25 cellular contexts compared by ENCODE assay signal in genomic region chr17:48717367-48718161, GRCh38. TPM values are rescaled to one million over a fixed set of nuclear protein-coding genes. Genes with fewer than 3 reads are reported as not detected.
DNase-seq lines count a peak whose midpoint lies in the region; ATAC-seq lines count a peak whose summit lies in the region.
"Had no signal": no experiment of that assay in that cellular context is flagged by ENCODE, and none has a peak within 500 bp of the region (broad histone marks: within the 10 kb centered on the region; RNA-seq: fewer than 3 reads in every experiment).

No MANE protein-coding gene starts in this region.

- H3K27ac ChIP-seq in HUES6 (ENCODE audit: low read depth, low read length) = no peak overlapping the region
- H3K27ac ChIP-seq: adrenal gland, breast epithelium, heart right ventricle, parathyroid adenoma, uterus had no signal

- H3K9me3 ChIP-seq in HUES6 (ENCODE audit: control insufficient read depth, insufficient read depth, low read depth, low read length) = no peaks in the 10 kb centered on the region
- H3K9me3 ChIP-seq: adrenal gland, breast epithelium, heart right ventricle, uterus had no signal

- peaks cover 28% of the 10 kb centered on the region for H3K4me1 ChIP-seq in HUES6 (ENCODE audit: control insufficient read depth, insufficient read depth, low read length)
- H3K4me1 ChIP-seq: adrenal gland, breast epithelium, parathyroid adenoma, uterus had no signal

- H3K27me3 ChIP-seq in HUES6 (ENCODE audit: control insufficient read depth, insufficient read depth, low read length) = peaks cover 83% of the 10 kb centered on the region

- H3K4me1 Mint-ChIP-seq in activated naive CD8-positive, alpha-beta T cell (ENCODE audit: low read depth) = peaks cover 17% of the 10 kb centered on the region
- H3K4me1 Mint-ChIP-seq in activated naive CD8-positive, alpha-beta T cell treated with anti-CD3 and anti-CD28 coated beads, Interleukin-2, amount 50 U/mL, for 24 hours = peaks cover 18% of the 10 kb centered on the region
- H3K4me1 Mint-ChIP-seq in stimulated activated naive B cell treated with anti-CD40 and anti-IgM and Interleukin-4, amounts not matched to agents 10 μg/mL and 1 μg/mL and 100 μg/mL, for 72 hours = peaks cover 17 to 21% of the 10 kb centered on the region in 2 donors
- H3K4me1 Mint-ChIP-seq in T-cell = peaks cover 16 to 22% (median 20%) of the 10 kb centered on the region in 3 donors

- peaks cover 33% of the 10 kb centered on the region for H3K27me3 Mint-ChIP-seq in activated naive CD8-positive, alpha-beta T cell
- peaks cover 88% of the 10 kb centered on the region for H3K27me3 Mint-ChIP-seq in activated naive CD8-positive, alpha-beta T cell treated with anti-CD3 and anti-CD28 coated beads, Interleukin-2, amount 50 U/mL, for 24 hours
- H3K27me3 Mint-ChIP-seq in stimulated activated naive B cell treated with anti-CD40 and anti-IgM and Interleukin-4, amounts not matched to agents 10 μg/mL and 1 μg/mL and 100 μg/mL, for 72 hours = peaks cover 57 to 68% of the 10 kb centered on the region in 2 donors
- peaks cover 55 to 88% of the 10 kb centered on the region in 2 donors for H3K27me3 Mint-ChIP-seq in T-cell

- H3K4me3 ChIP-seq in HUES6 (ENCODE audit: low read depth, low read length) = peak overlapping the region; percentile 62; the same call in 1 of the 2 replicates
- H3K4me3 ChIP-seq: adrenal gland, heart right ventricle, uterus had no signal

- no peaks in the 10 kb centered on the region for H3K36me3 ChIP-seq in HUES6 (ENCODE audit: control insufficient read depth, insufficient read depth, low read length)
- H3K36me3 ChIP-seq: adrenal gland, breast epithelium, heart right ventricle, uterus had no signal

- CTCF ChIA-PET in T-cell (lab: Charles Lee) = interaction anchor here (0.5 to 1.1 kb wide), 5 partner anchors 9 to 1150 kb away, joined by 3 to 6 read pairs (median 3); no protein-coding TSS in a partner anchor

- H3K36me3 Mint-ChIP-seq in activated naive CD8-positive, alpha-beta T cell = peaks cover 2% of the 10 kb centered on the region
- H3K36me3 Mint-ChIP-seq in activated naive CD8-positive, alpha-beta T cell treated with anti-CD3 and anti-CD28 coated beads, Interleukin-2, amount 50 U/mL, for 24 hours (ENCODE audit: low read depth) = no peaks in the 10 kb centered on the region
- H3K36me3 Mint-ChIP-seq in stimulated activated naive B cell treated with anti-CD40 and anti-IgM and Interleukin-4, amounts not matched to agents 10 μg/mL and 1 μg/mL and 100 μg/mL, for 72 hours = peaks cover 0 to 8% of the 10 kb centered on the region in 2 donors
- no peaks in the 10 kb centered on the region for H3K36me3 Mint-ChIP-seq in T-cell

- no peak for DNase-seq in activated naive CD8-positive, alpha-beta T cell treated with anti-CD3 and anti-CD28 coated beads, Interleukin-2, amount 50 U/mL, for 24 hours
- DNase-seq in islet precursor cell = peak; percentile 35
- DNase-seq in stimulated activated naive B cell treated with anti-CD40 and anti-IgM and Interleukin-4, amounts not matched to agents 10 μg/mL and 1 μg/mL and 100 μg/mL, for 72 hours = no peak
- no peak for DNase-seq in activated CD4-positive, CD25-positive, alpha-beta regulatory T cell (lab: John Stamatoyannopoulos, UW)
- DNase-seq in T-cell = no peak
- DNase-seq: adrenal gland; EL; heart right ventricle; immature natural killer cell; Karpas-422; NCI-H1092; NCI-H524 treated with DMSO at 0.1 percent for 48 hours; stimulated activated CD4-positive, alpha-beta T cell treated with anti-CD3 and anti-CD28 coated beads, Interleukin-4, amount 100 ng/mL, for 24 hours; SW 1271; uterus had no signal

- H3K9ac ChIP-seq in HUES6 (ENCODE audit: low read length) = no peak overlapping the region
- H3K9ac ChIP-seq: parathyroid adenoma had no signal

- no peak for ATAC-seq in activated naive CD8-positive, alpha-beta T cell treated with anti-CD3 and anti-CD28 coated beads, Interleukin-2, amount 50 U/mL, for 24 hours
- ATAC-seq in stimulated activated naive B cell treated with anti-CD40 and anti-IgM and Interleukin-4, amounts not matched to agents 10 μg/mL and 1 μg/mL and 100 μg/mL, for 72 hours (replicated peaks) = no peak
- ATAC-seq in T-cell (replicated peaks in 1 of 4) (no peak), HG03521 (IDR thresholded peaks at IDR 0.05; ENCODE audit: unreplicated experiment) (no peak)
- ATAC-seq: activated CD8-positive, alpha-beta T cell treated with anti-CD3 and anti-CD28 coated beads for 36 hours; heart right ventricle had no signal

- H3K9me3 Mint-ChIP-seq in activated naive CD8-positive, alpha-beta T cell (ENCODE audit: low read depth) = no peaks in the 10 kb centered on the region
- H3K9me3 Mint-ChIP-seq in activated naive CD8-positive, alpha-beta T cell treated with anti-CD3 and anti-CD28 coated beads, Interleukin-2, amount 50 U/mL, for 24 hours = peaks cover 4% of the 10 kb centered on the region
- H3K9me3 Mint-ChIP-seq in stimulated activated naive B cell treated with anti-CD40 and anti-IgM and Interleukin-4, amounts not matched to agents 10 μg/mL and 1 μg/mL and 100 μg/mL, for 72 hours = peaks cover 0 to 6% of the 10 kb centered on the region in 2 donors
- no peaks in the 10 kb centered on the region for H3K9me3 Mint-ChIP-seq in T-cell
- H3K9me3 Mint-ChIP-seq: activated CD8-positive, alpha-beta T cell treated with anti-CD3 and anti-CD28 coated beads for 36 hours; activated T-helper 1 cell treated with anti-CD3 and anti-CD28 coated beads, Interleukin-12 subunit alpha, Interleukin-12 subunit beta, Interleukin-2, Interleukin-4 antibody, amounts not matched to agents 30 ng/mL and 10 ng/mL and 1 ng/mL, durations not matched to agents 14 hours and 24 hours and 36 hours had no signal

- peak overlapping the region; percentile 18 for H3K4me3 Mint-ChIP-seq in activated naive CD8-positive, alpha-beta T cell
- no peak overlapping the region for H3K4me3 Mint-ChIP-seq in activated naive CD8-positive, alpha-beta T cell treated with anti-CD3 and anti-CD28 coated beads, Interleukin-2, amount 50 U/mL, for 24 hours
- no peak overlapping the region for H3K4me3 Mint-ChIP-seq in stimulated activated naive B cell treated with anti-CD40 and anti-IgM and Interleukin-4, amounts not matched to agents 10 μg/mL and 1 μg/mL and 100 μg/mL, for 72 hours
- H3K4me3 Mint-ChIP-seq in T-cell = peak overlapping the region in 1 of 3 donors; percentile 59

- POLR2A ChIA-PET in T-cell (lab: Charles Lee) = interaction anchor here (0.5 to 0.7 kb wide), 3 partner anchors 21 to 169 kb away, joined by 3 to 9 read pairs (median 3); no protein-coding TSS in a partner anchor

- H3K27ac Mint-ChIP-seq in activated naive CD8-positive, alpha-beta T cell = no peak overlapping the region
- H3K27ac Mint-ChIP-seq in activated naive CD8-positive, alpha-beta T cell treated with anti-CD3 and anti-CD28 coated beads, Interleukin-2, amount 50 U/mL, for 24 hours = no peak overlapping the region
- H3K27ac Mint-ChIP-seq in stimulated activated naive B cell treated with anti-CD40 and anti-IgM and Interleukin-4, amounts not matched to agents 10 μg/mL and 1 μg/mL and 100 μg/mL, for 72 hours = peak overlapping the region; percentile 91
- peak overlapping the region in 1 of 2 donors; percentile 70 for H3K27ac Mint-ChIP-seq in T-cell
- H3K27ac Mint-ChIP-seq: activated CD8-positive, alpha-beta T cell treated with anti-CD3 and anti-CD28 coated beads for 36 hours; immature natural killer cell had no signal

RNA-seq across cellular contexts. Expression of gene PRAC1, which starts 4.8 kb away (rescaled TPM):
- total RNA-seq in T-cell = not detected
- total RNA-seq: activated CD8-positive, alpha-beta T cell treated with anti-CD3 and anti-CD28 coated beads for 36 hours; activated T-helper 1 cell treated with anti-CD3 and anti-CD28 coated beads, Interleukin-12 subunit alpha, Interleukin-12 subunit beta, Interleukin-2, Interleukin-4 antibody, amounts not matched to agents 30 ng/mL and 10 ng/mL and 1 ng/mL, durations not matched to agents 14 hours and 24 hours and 36 hours; adrenal gland; breast epithelium; heart right ventricle; lower leg skin; skeletal muscle tissue; subcutaneous adipose tissue; uterus had no signal

RNA-seq across cellular contexts. Expression of gene PRAC2, which starts 5.4 kb away (rescaled TPM):
- not detected for total RNA-seq in T-cell
- total RNA-seq: activated CD8-positive, alpha-beta T cell treated with anti-CD3 and anti-CD28 coated beads for 36 hours; activated T-helper 1 cell treated with anti-CD3 and anti-CD28 coated beads, Interleukin-12 subunit alpha, Interleukin-12 subunit beta, Interleukin-2, Interleukin-4 antibody, amounts not matched to agents 30 ng/mL and 10 ng/mL and 1 ng/mL, durations not matched to agents 14 hours and 24 hours and 36 hours; adrenal gland; breast epithelium; heart right ventricle; lower leg skin; skeletal muscle tissue; uterus had no signal

RNA-seq across cellular contexts. Expression of gene HOXB13, which starts 11.0 kb away (rescaled TPM):
- total RNA-seq in T-cell = under 1 TPM in 1 of 5 donors, not detected in 4; 0.13 TPM
- total RNA-seq: activated CD8-positive, alpha-beta T cell treated with anti-CD3 and anti-CD28 coated beads for 36 hours; activated T-helper 1 cell treated with anti-CD3 and anti-CD28 coated beads, Interleukin-12 subunit alpha, Interleukin-12 subunit beta, Interleukin-2, Interleukin-4 antibody, amounts not matched to agents 30 ng/mL and 10 ng/mL and 1 ng/mL, durations not matched to agents 14 hours and 24 hours and 36 hours; heart right ventricle; skeletal muscle tissue; uterus had no signal
